12 cellular contexts compared by ENCODE assay signal in the genomic region with DNA sequence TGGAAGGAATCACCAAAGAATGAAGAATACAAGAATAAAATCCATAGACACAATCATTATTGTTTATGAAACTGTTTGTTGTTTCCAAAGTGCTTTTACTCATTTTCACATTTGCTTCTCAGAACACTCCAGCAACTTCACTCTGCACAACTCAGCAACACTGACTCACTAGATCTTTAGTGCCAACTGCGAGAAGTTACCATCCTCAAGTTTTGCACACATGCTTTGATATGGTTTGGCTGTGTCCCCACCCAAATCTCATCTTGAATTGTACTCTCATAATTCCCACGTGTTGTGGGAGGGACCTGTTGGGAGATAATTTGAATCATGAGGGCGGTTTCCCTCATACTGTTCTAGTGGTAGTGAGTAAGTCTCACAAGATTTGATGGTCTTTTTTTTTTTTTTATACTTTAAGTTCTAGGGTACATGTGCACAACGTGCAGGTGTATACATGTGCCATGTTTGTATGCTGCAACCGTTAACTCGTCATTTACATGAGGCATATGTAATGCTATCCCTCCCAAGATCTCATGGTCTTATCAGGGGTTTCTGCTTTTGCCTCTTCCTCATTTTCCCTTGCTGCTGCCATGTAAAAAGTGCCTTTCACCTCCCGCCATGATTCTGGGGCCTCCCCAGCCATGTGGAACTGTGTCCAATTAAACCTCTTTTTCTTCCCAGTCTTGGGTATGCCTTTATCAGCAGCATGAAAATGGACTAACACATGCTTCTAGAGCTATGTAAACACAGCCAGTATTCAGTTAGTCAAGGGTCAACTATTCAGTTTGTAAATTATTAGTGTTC. TPM values are rescaled to one million over a fixed set of nuclear protein-coding genes. Genes with fewer than 3 reads are reported as not detected.
DNase-seq lines count a peak whose midpoint lies in the region; ATAC-seq, FAIRE-seq and TF ChIP-seq lines count a peak whose summit lies in the region.
"Had no signal": no experiment of that assay in that cellular context is flagged by ENCODE, and none has a peak within 500 bp of the region (broad histone marks: within the 10 kb centered on the region; RNA-seq: fewer than 3 reads in every experiment).

No MANE protein-coding gene starts in this region.

- TF ChIP-seq CTCF in D721Med (IDR thresholded peaks at IDR 0.05; ENCODE audit: insufficient read depth, missing control alignments): no peak

- H3K27ac Mint-ChIP-seq in T-helper 2 cell treated with Interferon-gamma antibody and Interleukin-4, amounts not matched to agents 5 μg/mL and 100 μg/mL, for 36 hours: peak overlapping the region; percentile 18
- H3K27ac Mint-ChIP-seq in stimulated activated naive CD8-positive, alpha-beta T cell treated with anti-CD3 and anti-CD28 coated beads, Interleukin-15, Interleukin-2, amounts not matched to agents 100 ng/mL and 50 ng/mL, for 24 hours: peak overlapping the region; percentile 38

- no peak overlapping the region for H3K4me3 Mint-ChIP-seq in activated T-cell treated with anti-CD3 and anti-CD28 coated beads, Interleukin-2, amount 50 U/mL, for 4 hours
- no peak overlapping the region for H3K4me3 Mint-ChIP-seq in T-helper 2 cell treated with Interferon-gamma antibody and Interleukin-4, amounts not matched to agents 5 μg/mL and 100 μg/mL, for 36 hours
- H3K4me3 Mint-ChIP-seq in stimulated activated naive CD8-positive, alpha-beta T cell treated with anti-CD3 and anti-CD28 coated beads, Interleukin-15, Interleukin-2, amounts not matched to agents 100 ng/mL and 50 ng/mL, for 24 hours: no peak overlapping the region

- H3K27me3 Mint-ChIP-seq in activated T-cell treated with anti-CD3 and anti-CD28 coated beads, Interleukin-2, amount 50 U/mL, for 4 hours (ENCODE audit: low read depth): no peaks in the 10 kb centered on the region
- no peaks in the 10 kb centered on the region for H3K27me3 Mint-ChIP-seq in T-helper 2 cell treated with Interferon-gamma antibody and Interleukin-4, amounts not matched to agents 5 μg/mL and 100 μg/mL, for 36 hours (ENCODE audit: low read depth)
- no peaks in the 10 kb centered on the region for H3K27me3 Mint-ChIP-seq in stimulated activated naive CD8-positive, alpha-beta T cell treated with anti-CD3 and anti-CD28 coated beads, Interleukin-15, Interleukin-2, amounts not matched to agents 100 ng/mL and 50 ng/mL, for 24 hours

- H3K36me3 Mint-ChIP-seq in activated T-cell treated with anti-CD3 and anti-CD28 coated beads, Interleukin-2, amount 50 U/mL, for 4 hours (ENCODE audit: insufficient read depth): peaks cover 13% of the 10 kb centered on the region
- peaks cover 15% of the 10 kb centered on the region for H3K36me3 Mint-ChIP-seq in T-helper 2 cell treated with Interferon-gamma antibody and Interleukin-4, amounts not matched to agents 5 μg/mL and 100 μg/mL, for 36 hours (ENCODE audit: low read depth)
- peaks cover 34% of the 10 kb centered on the region for H3K36me3 Mint-ChIP-seq in stimulated activated naive CD8-positive, alpha-beta T cell treated with anti-CD3 and anti-CD28 coated beads, Interleukin-15, Interleukin-2, amounts not matched to agents 100 ng/mL and 50 ng/mL, for 24 hours (ENCODE audit: low read depth)

- peaks cover 46% of the 10 kb centered on the region for H3K4me1 Mint-ChIP-seq in activated T-cell treated with anti-CD3 and anti-CD28 coated beads, Interleukin-2, amount 50 U/mL, for 4 hours (ENCODE audit: low read depth)
- peaks cover 22% of the 10 kb centered on the region for H3K4me1 Mint-ChIP-seq in T-helper 2 cell treated with Interferon-gamma antibody and Interleukin-4, amounts not matched to agents 5 μg/mL and 100 μg/mL, for 36 hours (ENCODE audit: low read depth)
- peaks cover 58% of the 10 kb centered on the region for H3K4me1 Mint-ChIP-seq in stimulated activated naive CD8-positive, alpha-beta T cell treated with anti-CD3 and anti-CD28 coated beads, Interleukin-15, Interleukin-2, amounts not matched to agents 100 ng/mL and 50 ng/mL, for 24 hours (ENCODE audit: low read depth)

- peak; percentile 89 to 90 for ATAC-seq in activated T-cell treated with anti-CD3 and anti-CD28 coated beads, Interleukin-2, amount 50 U/mL, for 4 hours
- no peak for ATAC-seq in HG02610 (IDR thresholded peaks at IDR 0.05; ENCODE audit: unreplicated experiment)
- no peak for ATAC-seq in HG03095 (IDR thresholded peaks at IDR 0.05; ENCODE audit: unreplicated experiment)

- no peak for FAIRE-seq in D721Med (lab: Jason Lieb, UNC)
- FAIRE-seq: small intestine had no signal

- DNase-seq in activated T-cell treated with anti-CD3 and anti-CD28 coated beads, Interleukin-2, amount 50 U/mL, for 4 hours: no peak
- DNase-seq in activated T-cell treated with anti-CD3 and anti-CD28 coated beads, Interleukin-2, amount 50 U/mL, for 48 hours: no peak
- peak; percentile 10 for DNase-seq in T-helper 2 cell treated with Interferon-gamma antibody and Interleukin-4, amounts not matched to agents 5 μg/mL and 100 μg/mL, for 36 hours (ENCODE audit: low spot score)
- DNase-seq in kidney tubule cell (ENCODE audit: low spot score) (peak; percentile 43), D721Med (ENCODE audit: insufficient read length, low spot score) (no peak)
- DNase-seq: colonic mucosa, glutamatergic neuron, lower lobe of right lung, small intestine had no signal

- H3K9me3 Mint-ChIP-seq in activated T-cell treated with anti-CD3 and anti-CD28 coated beads, Interleukin-2, amount 50 U/mL, for 4 hours: peaks cover 4% of the 10 kb centered on the region
- peaks cover 4% of the 10 kb centered on the region for H3K9me3 Mint-ChIP-seq in T-helper 2 cell treated with Interferon-gamma antibody and Interleukin-4, amounts not matched to agents 5 μg/mL and 100 μg/mL, for 36 hours
- peaks cover 4% of the 10 kb centered on the region for H3K9me3 Mint-ChIP-seq in stimulated activated naive CD8-positive, alpha-beta T cell treated with anti-CD3 and anti-CD28 coated beads, Interleukin-15, Interleukin-2, amounts not matched to agents 100 ng/mL and 50 ng/mL, for 24 hours

RNA-seq across cellular contexts. Expression of gene CLINT1, which starts 36.9 kb away (rescaled TPM):
- 10 to 100 TPM; 90.0 to 99.1 (median 92.5) TPM for total RNA-seq in activated T-cell treated with anti-CD3 and anti-CD28 coated beads, Interleukin-2, amount 50 U/mL, for 4 hours

Comparison
In these comparisons a context has a peak if more than half of its experiments do, and no peak if none do; other contexts are left out.
1. ATAC-seq: peak in activated T-cell treated with anti-CD3 and anti-CD28 coated beads, Interleukin-2, amount 50 U/mL, for 4 hours (2 of 2); none in HG02610 (single experiment) and HG03095 (single experiment).
2. DNase-seq: peak in T-helper 2 cell treated with Interferon-gamma antibody and Interleukin-4, amounts not matched to agents 5 μg/mL and 100 μg/mL, for 36 hours (single experiment) and kidney tubule cell (single experiment); none in activated T-cell treated with anti-CD3 and anti-CD28 coated beads, Interleukin-2, amount 50 U/mL, for 4 hours (single experiment), activated T-cell treated with anti-CD3 and anti-CD28 coated beads, Interleukin-2, amount 50 U/mL, for 48 hours (0 of 2) and D721Med (single experiment).